In the genomic region with DNA sequence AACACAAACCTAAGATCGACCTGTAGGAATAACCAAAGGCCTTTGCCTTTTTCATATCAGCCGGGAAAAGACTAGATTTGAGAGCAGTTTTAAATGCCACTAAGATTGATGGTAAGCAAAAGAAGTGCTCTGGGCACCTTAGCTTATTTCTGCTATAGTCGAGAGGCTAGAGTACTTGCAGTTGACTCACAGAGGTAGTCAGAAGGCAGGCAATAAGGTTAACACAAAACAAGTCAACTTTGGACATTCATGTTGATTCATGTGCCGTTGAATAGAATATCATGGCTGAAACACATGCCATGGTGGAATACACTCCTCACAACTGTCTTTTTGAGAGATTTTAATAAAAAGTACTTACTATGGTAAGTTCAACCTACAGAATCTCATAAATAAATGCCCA, we compare ENCODE assay signal across 23 cellular contexts.
"Had no signal": no experiment of that assay in that cellular context is flagged by ENCODE, and none has a peak within 500 bp of the region (broad histone marks: within the 10 kb centered on the region; RNA-seq: fewer than 3 reads in every experiment).

No MANE protein-coding gene starts in this region.

- H3K4me3 ChIP-seq: MG63 had no signal

- H3K27me3 ChIP-seq: brain microvascular endothelial cell, MG63 had no signal

- ATAC-seq: activated CD4-positive, alpha-beta T cell treated with anti-CD3 and anti-CD28 coated beads for 36 hours; PC-3 had no signal

- H3K9ac ChIP-seq: KMS-11 had no signal

- H3K9me3 ChIP-seq: MG63 had no signal

- H3K36me3 ChIP-seq: brain microvascular endothelial cell, MG63, WERI-Rb-1 had no signal

- H3K27ac ChIP-seq: brain microvascular endothelial cell, KMS-11, WERI-Rb-1 had no signal

- FAIRE-seq: RCC 7860, TTC549 had no signal

- H3K4me2 ChIP-seq: KMS-11 had no signal

- DNase-seq: activated CD4-positive, alpha-beta memory T cell treated with anti-CD3 and anti-CD28 coated beads, Interleukin-2, amount 10 ng/mL, durations not matched to agents 7 days and 5 days; activated CD4-positive, alpha-beta T cell treated with anti-CD3 and anti-CD28 coated beads for 36 hours; activated CD4-positive, alpha-beta T cell treated with anti-CD3 and anti-CD28 coated beads, Interleukin-2, amount 50 U/mL, for 1 hour; activated effector memory CD4-positive, alpha-beta T cell treated with Interleukin-2 at 50 U/mL for 16 hours; activated naive CD4-positive, alpha-beta T cell; activated T-cell treated with anti-CD3 and anti-CD28 coated beads, Interleukin-2, amount 50 U/mL, for 24 hours; amygdala; brain microvascular endothelial cell; caudate nucleus; MG63; NCI-H1105 treated with DMSO at 0.1 percent for 48 hours; NCI-H1436 treated with DMSO at 0.1 percent for 48 hours; NCI-H187; NCI-H2081; NCI-H510A treated with DMSO at 0.1 percent for 48 hours; PC-3; SHP77 treated with DMSO at 0.1 percent for 48 hours; T-helper 2 cell; T1000; WERI-Rb-1 had no signal
